In genomic region chr12:94100990-94101901, GRCh38 we compare ENCODE assay signal across 8 cellular contexts. TPM values are rescaled to one million over a fixed set of nuclear protein-coding genes. Genes with fewer than 3 reads are reported as not detected.
DNase-seq lines count a peak whose midpoint lies in the region; ATAC-seq, FAIRE-seq and TF ChIP-seq lines count a peak whose summit lies in the region.

No MANE protein-coding gene starts in this region.

- no peaks in the 10 kb centered on the region for H3K36me3 ChIP-seq in MM.1S (replicated peaks; ENCODE audit: insufficient read depth, low read length)
- no peaks in the 10 kb centered on the region for H3K36me3 ChIP-seq in SJCRH30

- H3K9me2 ChIP-seq in MM.1S (replicated peaks; ENCODE audit: insufficient read depth, low read length), result no peaks in the 10 kb centered on the region

- H3K79me2 ChIP-seq in MM.1S (ENCODE audit: low read length), result no peaks in the 10 kb centered on the region

- peak overlapping the region; percentile 85 for H3K4me3 ChIP-seq in MM.1S (ENCODE audit: low read length)
- peak overlapping the region; percentile 53 for H3K4me3 ChIP-seq in SJCRH30

- no peaks in the 10 kb centered on the region for H3F3A ChIP-seq in MM.1S (ENCODE audit: insufficient read depth, low read length)

- H2AFZ ChIP-seq in MM.1S (ENCODE audit: low read length), result peak overlapping the region; percentile 93

- H3K4me2 ChIP-seq in MM.1S (ENCODE audit: low read depth, low read length), result peak overlapping the region; percentile 99

- H3K4me1 ChIP-seq in MM.1S (ENCODE audit: low read length) (peaks cover 4% of the 10 kb centered on the region; the same call in 1 of the 2 replicates), SJCRH30 (peaks cover 4% of the 10 kb centered on the region; the same call in 1 of the 2 replicates)

- ATAC-seq in GM21825 (IDR thresholded peaks at IDR 0.05; ENCODE audit: unreplicated experiment), result peak; percentile 59

- H3K27ac ChIP-seq in MM.1S (ENCODE audit: low read length) (no peak overlapping the region), SJCRH30 (no peak overlapping the region), substantia nigra (ENCODE audit: low read depth, low read length, poor library complexity, severe bottlenecking) (no peak overlapping the region)

- DNase-seq in D721Med (ENCODE audit: insufficient read length, low spot score), result peak; percentile 44
- peak; percentile 62 for DNase-seq in MM.1S
- DNase-seq in SJCRH30, result peak; percentile 59 to 76
- peak; percentile 82 for DNase-seq in activated naive CD4-positive, alpha-beta T cell treated with Interleukin-2 at 50 U/mL for 16 hours
- DNase-seq in globus pallidus (ENCODE audit: low spot score), result peak; percentile 59
- DNase-seq in occipital lobe (lab: John Stamatoyannopoulos, UW), result peak; percentile 51
- DNase-seq in substantia nigra (lab: John Stamatoyannopoulos, UW), result peak in 45 of 49 donors; percentile 7 to 78 (median 49)

- peak overlapping the region; percentile 27; the same call in 1 of the 2 replicates for H3K9ac ChIP-seq in MM.1S (ENCODE audit: low read length)

- TF ChIP-seq CTCF in D721Med (IDR thresholded peaks at IDR 0.05; ENCODE audit: insufficient read depth, missing control alignments) (peak; percentile 59), MM.1S (IDR thresholded peaks at IDR 0.05; ENCODE audit: low read length) (peak; percentile 89)

- H3K27me3 ChIP-seq in MM.1S (replicated peaks; ENCODE audit: insufficient read depth, low read length), result no peaks in the 10 kb centered on the region
- H3K27me3 ChIP-seq in SJCRH30, result no peaks in the 10 kb centered on the region

- FAIRE-seq in D721Med (lab: Jason Lieb, UNC), result no peak

- no peaks in the 10 kb centered on the region for H4K20me1 ChIP-seq in MM.1S (ENCODE audit: insufficient read depth, low read length)

- H3K9me3 ChIP-seq in MM.1S (replicated peaks; ENCODE audit: insufficient read depth, low read length) (no peaks in the 10 kb centered on the region), SJCRH30 (replicated peaks) (no peaks in the 10 kb centered on the region)

RNA-seq across cellular contexts. Expression of gene PLXNC1, which starts 47.1 kb away (rescaled TPM):
- 0.05 and 0.08 TPM in 2 replicates for total RNA-seq in SJCRH30 (2014; rRNA removed; shearing (Covaris generic))
- total RNA-seq in occipital lobe, result 39.5 TPM

Comparison
In these comparisons a context has a peak if more than half of its experiments do, and no peak if none do; other contexts are left out.
1. RNA of gene PLXNC1, which starts 47.1 kb away (total RNA-seq): 39.5 TPM in occipital lobe (single experiment); 0.05 to 0.08 TPM in SJCRH30; every median in the first group is over 10 times any median in the second.
2. Peak in every context shown above with its lines, with median percentiles within 50 percentile points of each other: DNase-seq.